ENCODE assay signal across 1 cellular context in the genomic region with DNA sequence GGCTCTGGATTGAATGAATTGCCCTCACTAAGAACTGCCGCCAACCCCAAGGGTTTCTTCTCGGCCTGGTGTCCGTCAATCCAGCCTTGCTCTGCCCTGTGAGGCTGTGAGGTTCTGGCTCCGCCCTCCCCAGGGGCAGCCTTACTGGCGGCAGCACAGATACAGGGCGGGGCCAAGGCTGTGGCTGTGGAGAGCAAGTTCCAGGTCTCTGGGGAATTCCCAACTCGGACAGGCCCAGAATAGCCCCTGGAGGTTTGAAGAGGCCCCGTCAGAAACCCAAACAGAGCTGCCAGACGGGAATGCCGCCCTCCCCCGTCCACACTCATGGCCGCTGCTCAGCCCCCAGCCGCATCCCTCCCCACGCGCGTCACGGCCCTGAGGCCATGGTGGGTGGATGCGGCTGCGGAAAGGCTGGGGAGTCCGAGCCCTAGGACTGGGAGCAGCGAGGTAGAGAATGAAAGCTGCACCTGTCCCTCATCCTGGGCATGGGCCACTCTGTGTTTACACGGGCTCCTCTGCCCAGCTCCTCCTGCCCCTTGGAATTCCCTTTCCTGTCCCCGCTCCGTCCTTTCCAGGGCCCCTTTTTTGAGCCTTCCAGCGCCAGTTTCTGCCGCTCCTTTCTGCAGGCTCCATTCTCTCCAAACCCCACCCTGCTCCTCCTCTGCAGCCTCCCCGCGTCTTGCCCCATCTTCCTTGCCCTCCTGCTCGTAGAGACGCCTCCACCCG.
TF ChIP-seq lines count a peak whose summit lies in the region.

No MANE protein-coding gene starts in this region.

TF ChIP-seq in HepG2, 621 proteins besides CTCF, POLR2A, EP300 and RAD21 (continued from another document and continues in another):
- TF ChIP-seq ESRRA (CRISPR knock-in tag; IDR thresholded peaks at IDR 0.05; ENCODE audit: low read depth) (no peak), ZFP41 (CRISPR knock-in tag; IDR thresholded peaks at IDR 0.05; ENCODE audit: borderline replicate concordance) (no peak), HOXA9 (CRISPR knock-in tag; IDR thresholded peaks at IDR 0.05; ENCODE audit: borderline replicate concordance) (no peak), SIX4 (CRISPR knock-in tag; IDR thresholded peaks at IDR 0.05) (no peak), PTBP1 (IDR thresholded peaks at IDR 0.05; ENCODE audit: low read depth, low read length, poor library complexity, severe bottlenecking) (peak; percentile 54), PCBP2 (optimal IDR thresholded peaks at IDR 0.05; ENCODE audit: low read depth, low read length, poor library complexity, severe bottlenecking) (no peak), ZSCAN21 (CRISPR knock-in tag; IDR thresholded peaks at IDR 0.05; ENCODE audit: borderline replicate concordance) (0 out of 2 replicates have a peak, but pooled peaks have one; percentile 22), ZFP36L1 (CRISPR knock-in tag; IDR thresholded peaks at IDR 0.05) (peak; percentile 73; the same call in 1 of the 2 replicates), ETV5 (CRISPR knock-in tag; IDR thresholded peaks at IDR 0.05; ENCODE audit: borderline replicate concordance) (peak; percentile 53; the same call in 1 of the 2 replicates), ZNF567 (CRISPR knock-in tag; IDR thresholded peaks at IDR 0.05; ENCODE audit: borderline replicate concordance) (no peak), HMG20A (CRISPR knock-in tag; IDR thresholded peaks at IDR 0.05; ENCODE audit: borderline replicate concordance) (no peak), ZNF614 (CRISPR knock-in tag; IDR thresholded peaks at IDR 0.05; ENCODE audit: borderline replicate concordance) (0 out of 2 replicates have a peak, but pooled peaks have one; percentile 6), NCOA5 (CRISPR knock-in tag; IDR thresholded peaks at IDR 0.05) (no peak), SRF (IDR thresholded peaks at IDR 0.05; ENCODE audit: low read depth, low read length) (no peak), CBX2 (IDR thresholded peaks at IDR 0.05; ENCODE audit: low read depth, low read length) (no peak), CBX2 (CRISPR knock-in tag; IDR thresholded peaks at IDR 0.05; ENCODE audit: low read depth) (no peak), TAF1 (CRISPR knock-in tag; IDR thresholded peaks at IDR 0.05) (peak; percentile 54; the same call in 1 of the 2 replicates), ZNF446 (CRISPR knock-in tag; IDR thresholded peaks at IDR 0.05) (no peak; the same call in 1 of the 2 replicates), KDM5B (CRISPR knock-in tag; IDR thresholded peaks at IDR 0.05; ENCODE audit: borderline replicate concordance) (0 out of 2 replicates have a peak, but pooled peaks have one; percentile 21), TCF7 (IDR thresholded peaks at IDR 0.05; ENCODE audit: low read depth) (no peak)
- TF ChIP-seq, protein P1, sequence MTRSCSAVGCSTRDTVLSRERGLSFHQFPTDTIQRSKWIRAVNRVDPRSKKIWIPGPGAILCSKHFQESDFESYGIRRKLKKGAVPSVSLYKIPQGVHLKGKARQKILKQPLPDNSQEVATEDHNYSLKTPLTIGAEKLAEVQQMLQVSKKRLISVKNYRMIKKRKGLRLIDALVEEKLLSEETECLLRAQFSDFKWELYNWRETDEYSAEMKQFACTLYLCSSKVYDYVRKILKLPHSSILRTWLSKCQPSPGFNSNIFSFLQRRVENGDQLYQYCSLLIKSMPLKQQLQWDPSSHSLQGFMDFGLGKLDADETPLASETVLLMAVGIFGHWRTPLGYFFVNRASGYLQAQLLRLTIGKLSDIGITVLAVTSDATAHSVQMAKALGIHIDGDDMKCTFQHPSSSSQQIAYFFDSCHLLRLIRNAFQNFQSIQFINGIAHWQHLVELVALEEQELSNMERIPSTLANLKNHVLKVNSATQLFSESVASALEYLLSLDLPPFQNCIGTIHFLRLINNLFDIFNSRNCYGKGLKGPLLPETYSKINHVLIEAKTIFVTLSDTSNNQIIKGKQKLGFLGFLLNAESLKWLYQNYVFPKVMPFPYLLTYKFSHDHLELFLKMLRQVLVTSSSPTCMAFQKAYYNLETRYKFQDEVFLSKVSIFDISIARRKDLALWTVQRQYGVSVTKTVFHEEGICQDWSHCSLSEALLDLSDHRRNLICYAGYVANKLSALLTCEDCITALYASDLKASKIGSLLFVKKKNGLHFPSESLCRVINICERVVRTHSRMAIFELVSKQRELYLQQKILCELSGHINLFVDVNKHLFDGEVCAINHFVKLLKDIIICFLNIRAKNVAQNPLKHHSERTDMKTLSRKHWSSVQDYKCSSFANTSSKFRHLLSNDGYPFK (CRISPR knock-in tag; IDR thresholded peaks at IDR 0.05; ENCODE audit: borderline replicate concordance): peak; percentile 69; the same call in 1 of the 2 replicates
- TF ChIP-seq, protein P2, sequence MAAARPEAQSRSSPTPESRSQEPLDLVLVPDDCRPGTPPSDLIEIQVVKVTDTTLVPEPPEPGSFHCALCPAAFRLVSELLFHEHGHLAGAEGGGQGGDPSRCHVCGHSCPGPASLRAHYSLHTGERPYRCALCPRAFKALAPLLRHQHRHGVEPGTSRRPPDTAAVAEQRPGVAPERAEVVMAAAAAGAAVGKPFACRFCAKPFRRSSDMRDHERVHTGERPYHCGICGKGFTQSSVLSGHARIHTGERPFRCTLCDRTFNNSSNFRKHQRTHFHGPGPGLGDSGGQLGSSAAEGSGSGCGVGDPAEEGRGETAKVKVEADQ (CRISPR knock-in tag; IDR thresholded peaks at IDR 0.05; ENCODE audit: borderline replicate concordance): peak; percentile 22; the same call in 1 of the 2 replicates
- TF ChIP-seq, protein P3, sequence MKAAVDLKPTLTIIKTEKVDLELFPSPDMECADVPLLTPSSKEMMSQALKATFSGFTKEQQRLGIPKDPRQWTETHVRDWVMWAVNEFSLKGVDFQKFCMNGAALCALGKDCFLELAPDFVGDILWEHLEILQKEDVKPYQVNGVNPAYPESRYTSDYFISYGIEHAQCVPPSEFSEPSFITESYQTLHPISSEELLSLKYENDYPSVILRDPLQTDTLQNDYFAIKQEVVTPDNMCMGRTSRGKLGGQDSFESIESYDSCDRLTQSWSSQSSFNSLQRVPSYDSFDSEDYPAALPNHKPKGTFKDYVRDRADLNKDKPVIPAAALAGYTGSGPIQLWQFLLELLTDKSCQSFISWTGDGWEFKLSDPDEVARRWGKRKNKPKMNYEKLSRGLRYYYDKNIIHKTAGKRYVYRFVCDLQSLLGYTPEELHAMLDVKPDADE (CRISPR knock-in tag; IDR thresholded peaks at IDR 0.05): no peak; the same call in 1 of the 2 replicates
- TF ChIP-seq, protein P4, sequence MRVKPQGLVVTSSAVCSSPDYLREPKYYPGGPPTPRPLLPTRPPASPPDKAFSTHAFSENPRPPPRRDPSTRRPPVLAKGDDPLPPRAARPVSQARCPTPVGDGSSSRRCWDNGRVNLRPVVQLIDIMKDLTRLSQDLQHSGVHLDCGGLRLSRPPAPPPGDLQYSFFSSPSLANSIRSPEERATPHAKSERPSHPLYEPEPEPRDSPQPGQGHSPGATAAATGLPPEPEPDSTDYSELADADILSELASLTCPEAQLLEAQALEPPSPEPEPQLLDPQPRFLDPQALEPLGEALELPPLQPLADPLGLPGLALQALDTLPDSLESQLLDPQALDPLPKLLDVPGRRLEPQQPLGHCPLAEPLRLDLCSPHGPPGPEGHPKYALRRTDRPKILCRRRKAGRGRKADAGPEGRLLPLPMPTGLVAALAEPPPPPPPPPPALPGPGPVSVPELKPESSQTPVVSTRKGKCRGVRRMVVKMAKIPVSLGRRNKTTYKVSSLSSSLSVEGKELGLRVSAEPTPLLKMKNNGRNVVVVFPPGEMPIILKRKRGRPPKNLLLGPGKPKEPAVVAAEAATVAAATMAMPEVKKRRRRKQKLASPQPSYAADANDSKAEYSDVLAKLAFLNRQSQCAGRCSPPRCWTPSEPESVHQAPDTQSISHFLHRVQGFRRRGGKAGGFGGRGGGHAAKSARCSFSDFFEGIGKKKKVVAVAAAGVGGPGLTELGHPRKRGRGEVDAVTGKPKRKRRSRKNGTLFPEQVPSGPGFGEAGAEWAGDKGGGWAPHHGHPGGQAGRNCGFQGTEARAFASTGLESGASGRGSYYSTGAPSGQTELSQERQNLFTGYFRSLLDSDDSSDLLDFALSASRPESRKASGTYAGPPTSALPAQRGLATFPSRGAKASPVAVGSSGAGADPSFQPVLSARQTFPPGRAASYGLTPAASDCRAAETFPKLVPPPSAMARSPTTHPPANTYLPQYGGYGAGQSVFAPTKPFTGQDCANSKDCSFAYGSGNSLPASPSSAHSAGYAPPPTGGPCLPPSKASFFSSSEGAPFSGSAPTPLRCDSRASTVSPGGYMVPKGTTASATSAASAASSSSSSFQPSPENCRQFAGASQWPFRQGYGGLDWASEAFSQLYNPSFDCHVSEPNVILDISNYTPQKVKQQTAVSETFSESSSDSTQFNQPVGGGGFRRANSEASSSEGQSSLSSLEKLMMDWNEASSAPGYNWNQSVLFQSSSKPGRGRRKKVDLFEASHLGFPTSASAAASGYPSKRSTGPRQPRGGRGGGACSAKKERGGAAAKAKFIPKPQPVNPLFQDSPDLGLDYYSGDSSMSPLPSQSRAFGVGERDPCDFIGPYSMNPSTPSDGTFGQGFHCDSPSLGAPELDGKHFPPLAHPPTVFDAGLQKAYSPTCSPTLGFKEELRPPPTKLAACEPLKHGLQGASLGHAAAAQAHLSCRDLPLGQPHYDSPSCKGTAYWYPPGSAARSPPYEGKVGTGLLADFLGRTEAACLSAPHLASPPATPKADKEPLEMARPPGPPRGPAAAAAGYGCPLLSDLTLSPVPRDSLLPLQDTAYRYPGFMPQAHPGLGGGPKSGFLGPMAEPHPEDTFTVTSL (CRISPR knock-in tag; IDR thresholded peaks at IDR 0.05; ENCODE audit: borderline replicate concordance): 0 out of 2 replicates have a peak, but pooled peaks have one; percentile 36
- TF ChIP-seq, protein P5, sequence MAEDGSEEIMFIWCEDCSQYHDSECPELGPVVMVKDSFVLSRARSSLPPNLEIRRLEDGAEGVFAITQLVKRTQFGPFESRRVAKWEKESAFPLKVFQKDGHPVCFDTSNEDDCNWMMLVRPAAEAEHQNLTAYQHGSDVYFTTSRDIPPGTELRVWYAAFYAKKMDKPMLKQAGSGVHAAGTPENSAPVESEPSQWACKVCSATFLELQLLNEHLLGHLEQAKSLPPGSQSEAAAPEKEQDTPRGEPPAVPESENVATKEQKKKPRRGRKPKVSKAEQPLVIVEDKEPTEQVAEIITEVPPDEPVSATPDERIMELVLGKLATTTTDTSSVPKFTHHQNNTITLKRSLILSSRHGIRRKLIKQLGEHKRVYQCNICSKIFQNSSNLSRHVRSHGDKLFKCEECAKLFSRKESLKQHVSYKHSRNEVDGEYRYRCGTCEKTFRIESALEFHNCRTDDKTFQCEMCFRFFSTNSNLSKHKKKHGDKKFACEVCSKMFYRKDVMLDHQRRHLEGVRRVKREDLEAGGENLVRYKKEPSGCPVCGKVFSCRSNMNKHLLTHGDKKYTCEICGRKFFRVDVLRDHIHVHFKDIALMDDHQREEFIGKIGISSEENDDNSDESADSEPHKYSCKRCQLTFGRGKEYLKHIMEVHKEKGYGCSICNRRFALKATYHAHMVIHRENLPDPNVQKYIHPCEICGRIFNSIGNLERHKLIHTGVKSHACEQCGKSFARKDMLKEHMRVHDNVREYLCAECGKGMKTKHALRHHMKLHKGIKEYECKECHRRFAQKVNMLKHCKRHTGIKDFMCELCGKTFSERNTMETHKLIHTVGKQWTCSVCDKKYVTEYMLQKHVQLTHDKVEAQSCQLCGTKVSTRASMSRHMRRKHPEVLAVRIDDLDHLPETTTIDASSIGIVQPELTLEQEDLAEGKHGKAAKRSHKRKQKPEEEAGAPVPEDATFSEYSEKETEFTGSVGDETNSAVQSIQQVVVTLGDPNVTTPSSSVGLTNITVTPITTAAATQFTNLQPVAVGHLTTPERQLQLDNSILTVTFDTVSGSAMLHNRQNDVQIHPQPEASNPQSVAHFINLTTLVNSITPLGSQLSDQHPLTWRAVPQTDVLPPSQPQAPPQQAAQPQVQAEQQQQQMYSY (CRISPR knock-in tag; IDR thresholded peaks at IDR 0.05): no peak
- TF ChIP-seq, protein P6, sequence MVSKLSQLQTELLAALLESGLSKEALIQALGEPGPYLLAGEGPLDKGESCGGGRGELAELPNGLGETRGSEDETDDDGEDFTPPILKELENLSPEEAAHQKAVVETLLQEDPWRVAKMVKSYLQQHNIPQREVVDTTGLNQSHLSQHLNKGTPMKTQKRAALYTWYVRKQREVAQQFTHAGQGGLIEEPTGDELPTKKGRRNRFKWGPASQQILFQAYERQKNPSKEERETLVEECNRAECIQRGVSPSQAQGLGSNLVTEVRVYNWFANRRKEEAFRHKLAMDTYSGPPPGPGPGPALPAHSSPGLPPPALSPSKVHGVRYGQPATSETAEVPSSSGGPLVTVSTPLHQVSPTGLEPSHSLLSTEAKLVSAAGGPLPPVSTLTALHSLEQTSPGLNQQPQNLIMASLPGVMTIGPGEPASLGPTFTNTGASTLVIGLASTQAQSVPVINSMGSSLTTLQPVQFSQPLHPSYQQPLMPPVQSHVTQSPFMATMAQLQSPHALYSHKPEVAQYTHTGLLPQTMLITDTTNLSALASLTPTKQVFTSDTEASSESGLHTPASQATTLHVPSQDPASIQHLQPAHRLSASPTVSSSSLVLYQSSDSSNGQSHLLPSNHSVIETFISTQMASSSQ (IDR thresholded peaks at IDR 0.05; ENCODE audit: low read depth): no peak
- TF ChIP-seq, protein P6 (CRISPR knock-in tag; IDR thresholded peaks at IDR 0.05; ENCODE audit: borderline replicate concordance): no peak
- TF ChIP-seq, protein P7, sequence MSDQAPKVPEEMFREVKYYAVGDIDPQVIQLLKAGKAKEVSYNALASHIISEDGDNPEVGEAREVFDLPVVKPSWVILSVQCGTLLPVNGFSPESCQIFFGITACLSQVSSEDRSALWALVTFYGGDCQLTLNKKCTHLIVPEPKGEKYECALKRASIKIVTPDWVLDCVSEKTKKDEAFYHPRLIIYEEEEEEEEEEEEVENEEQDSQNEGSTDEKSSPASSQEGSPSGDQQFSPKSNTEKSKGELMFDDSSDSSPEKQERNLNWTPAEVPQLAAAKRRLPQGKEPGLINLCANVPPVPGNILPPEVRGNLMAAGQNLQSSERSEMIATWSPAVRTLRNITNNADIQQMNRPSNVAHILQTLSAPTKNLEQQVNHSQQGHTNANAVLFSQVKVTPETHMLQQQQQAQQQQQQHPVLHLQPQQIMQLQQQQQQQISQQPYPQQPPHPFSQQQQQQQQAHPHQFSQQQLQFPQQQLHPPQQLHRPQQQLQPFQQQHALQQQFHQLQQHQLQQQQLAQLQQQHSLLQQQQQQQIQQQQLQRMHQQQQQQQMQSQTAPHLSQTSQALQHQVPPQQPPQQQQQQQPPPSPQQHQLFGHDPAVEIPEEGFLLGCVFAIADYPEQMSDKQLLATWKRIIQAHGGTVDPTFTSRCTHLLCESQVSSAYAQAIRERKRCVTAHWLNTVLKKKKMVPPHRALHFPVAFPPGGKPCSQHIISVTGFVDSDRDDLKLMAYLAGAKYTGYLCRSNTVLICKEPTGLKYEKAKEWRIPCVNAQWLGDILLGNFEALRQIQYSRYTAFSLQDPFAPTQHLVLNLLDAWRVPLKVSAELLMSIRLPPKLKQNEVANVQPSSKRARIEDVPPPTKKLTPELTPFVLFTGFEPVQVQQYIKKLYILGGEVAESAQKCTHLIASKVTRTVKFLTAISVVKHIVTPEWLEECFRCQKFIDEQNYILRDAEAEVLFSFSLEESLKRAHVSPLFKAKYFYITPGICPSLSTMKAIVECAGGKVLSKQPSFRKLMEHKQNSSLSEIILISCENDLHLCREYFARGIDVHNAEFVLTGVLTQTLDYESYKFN (CRISPR knock-in tag; conservative IDR thresholded peaks at IDR 0.05): peak; percentile 62
